In the genomic region with DNA sequence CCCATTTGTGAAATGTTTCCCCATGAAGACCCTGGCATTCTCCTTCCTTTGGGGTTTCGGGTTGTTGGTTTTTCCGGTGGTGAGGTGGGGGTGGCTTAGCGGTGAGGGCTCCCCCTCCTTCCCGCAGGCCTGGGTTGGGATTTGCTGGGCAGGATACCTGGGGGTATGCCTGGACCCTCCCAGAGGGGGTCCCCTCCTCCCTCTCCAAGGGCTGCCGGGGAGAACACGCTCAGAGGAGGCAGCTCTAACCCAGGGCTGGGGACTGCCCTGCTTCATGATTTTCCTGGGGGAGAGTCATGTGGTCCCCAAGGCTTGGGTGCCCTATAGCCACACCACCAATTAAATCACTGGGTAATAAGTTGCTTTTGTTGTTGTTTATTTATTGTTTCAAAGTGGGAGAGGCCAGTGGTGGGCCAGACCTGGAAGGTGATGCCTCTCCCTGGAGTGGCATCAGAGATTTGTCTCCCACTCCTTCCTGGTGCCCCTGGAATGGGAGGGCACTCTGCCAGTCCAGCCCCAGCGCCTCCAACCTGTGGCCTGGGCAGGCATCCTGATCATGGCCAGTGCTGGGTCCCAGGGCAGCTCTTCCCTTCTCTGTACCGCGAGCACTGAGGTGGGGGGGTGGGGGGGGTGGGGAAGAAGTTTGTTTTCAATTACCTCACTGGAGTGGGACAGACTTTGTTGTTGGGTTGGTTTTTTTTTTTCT, we compare ENCODE assay signal across 1 cellular context.
TF ChIP-seq lines count a peak whose summit lies in the region.

No MANE protein-coding gene starts in this region.

TF ChIP-seq in IMR-90, 13 proteins besides CTCF, POLR2A, EP300 and RAD21:
- TF ChIP-seq MAFK (IDR thresholded peaks at IDR 0.05; ENCODE audit: low read depth, low read length) = no peak
- TF ChIP-seq CEBPB (IDR thresholded peaks at IDR 0.05; ENCODE audit: low read depth, low read length) = no peak
- TF ChIP-seq SMC3 (IDR thresholded peaks at IDR 0.05; ENCODE audit: low read depth, low read length) = no peak
- no peak for TF ChIP-seq RCOR1 (IDR thresholded peaks at IDR 0.05; ENCODE audit: insufficient replicate concordance, low read length)
- TF ChIP-seq BHLHE40 (IDR thresholded peaks at IDR 0.05; ENCODE audit: low read depth, low read length) = no peak
- TF ChIP-seq CHD1 (IDR thresholded peaks at IDR 0.05; ENCODE audit: low read depth, low read length) = no peak
- TF ChIP-seq ELK1 (IDR thresholded peaks at IDR 0.05; ENCODE audit: borderline replicate concordance, low read depth, low read length) = no peak
- no peak for TF ChIP-seq FOS (IDR thresholded peaks at IDR 0.05; ENCODE audit: low read depth, low read length)
- TF ChIP-seq NFE2L2 (IDR thresholded peaks at IDR 0.05; ENCODE audit: low read depth, low read length) = no peak
- TF ChIP-seq USF2 (IDR thresholded peaks at IDR 0.05; ENCODE audit: low read depth, low read length) = no peak
- no peak for TF ChIP-seq MXI1 (IDR thresholded peaks at IDR 0.05; ENCODE audit: borderline replicate concordance, low read depth, low read length)
- no peak for TF ChIP-seq RFX5 (IDR thresholded peaks at IDR 0.05; ENCODE audit: low read depth, low read length)
- no peak for TF ChIP-seq MAZ (IDR thresholded peaks at IDR 0.05; ENCODE audit: borderline replicate concordance, low read depth, low read length)
